Comparison of ENCODE assay signal across 8 cellular contexts in genomic region chr7:27031289-27032172, GRCh38.
DNase-seq lines count a peak whose midpoint lies in the region; ATAC-seq, FAIRE-seq and TF ChIP-seq lines count a peak whose summit lies in the region.

No MANE protein-coding gene starts in this region.

- no peak overlapping the region for H2BK20ac ChIP-seq in H9 (ENCODE audit: low read depth, low read length, poor library complexity, severe bottlenecking)

- H3K4me3 ChIP-seq in Karpas-422 (ENCODE audit: low read length), result no peak overlapping the region
- H3K4me3 ChIP-seq in bronchial epithelial cell (ENCODE audit: low read depth, low read length), result no peak overlapping the region
- no peak overlapping the region for H3K4me3 ChIP-seq in trophoblast cell (ENCODE audit: low read depth, low read length)
- no peak overlapping the region for H3K4me3 ChIP-seq in coronary artery

- no peak overlapping the region for H3K4ac ChIP-seq in trophoblast cell (ENCODE audit: low read depth, low read length)
- no peak overlapping the region for H3K4ac ChIP-seq in H9 (ENCODE audit: low read depth, low read length)

- no peak overlapping the region for H3K56ac ChIP-seq in H9 (ENCODE audit: insufficient read length, low read depth, low read length)

- H2AFZ ChIP-seq in Karpas-422 (ENCODE audit: low read length) (peak overlapping the region; percentile 96), trophoblast cell (ENCODE audit: insufficient read depth, low read length, poor library complexity) (no peak overlapping the region), H9 (ENCODE audit: low read length) (no peak overlapping the region)

- peaks cover 37% of the 10 kb centered on the region for H3K27me3 Mint-ChIP-seq in H9 (ENCODE audit: low read depth)

- H3K27me3 ChIP-seq in Karpas-422 (ENCODE audit: low read length) (no peaks in the 10 kb centered on the region), bronchial epithelial cell (ENCODE audit: control insufficient read depth, insufficient read depth, low read length) (no peaks in the 10 kb centered on the region), trophoblast cell (ENCODE audit: insufficient read depth, low read length) (no peaks in the 10 kb centered on the region), H9 (ENCODE audit: insufficient read depth, low read length) (no peaks in the 10 kb centered on the region)

- H3K23ac ChIP-seq in trophoblast cell (ENCODE audit: low read length) (no peak overlapping the region), H9 (ENCODE audit: insufficient read length, low read depth, low read length) (no peak overlapping the region)

- H3K9me3 ChIP-seq in Karpas-422 (ENCODE audit: low read length) (no peaks in the 10 kb centered on the region), trophoblast cell (ENCODE audit: insufficient read depth, low read depth, low read length) (no peaks in the 10 kb centered on the region), H9 (ENCODE audit: control insufficient read depth, low read depth, low read length) (no peaks in the 10 kb centered on the region)

- no peak for FAIRE-seq in bronchial epithelial cell (lab: Jason Lieb, UNC)

- peak; percentile 86 for ATAC-seq in GM19452 (IDR thresholded peaks at IDR 0.05; ENCODE audit: unreplicated experiment)
- ATAC-seq in HG02588 (IDR thresholded peaks at IDR 0.05; ENCODE audit: unreplicated experiment), result no peak

- no peak for TF ChIP-seq CTCF in C4-2B (conservative IDR thresholded peaks at IDR 0.05)
- no peak for TF ChIP-seq CTCF in bronchial epithelial cell (IDR thresholded peaks at IDR 0.05; ENCODE audit: insufficient read depth, low read length, severe bottlenecking)
- no peak for TF ChIP-seq CTCF in coronary artery (IDR thresholded peaks at IDR 0.05)
- no peak for TF ChIP-seq CTCF in H9 (conservative IDR thresholded peaks at IDR 0.05)

- H3K79me2 ChIP-seq in Karpas-422 (ENCODE audit: low read length), result no peaks in the 10 kb centered on the region
- H3K79me2 ChIP-seq in trophoblast cell (ENCODE audit: control insufficient read depth, insufficient read depth, low read length, poor library complexity), result no peaks in the 10 kb centered on the region
- no peaks in the 10 kb centered on the region for H3K79me2 ChIP-seq in H9 (ENCODE audit: insufficient read depth, low read length)

- no peak overlapping the region for H3T11ph ChIP-seq in H9 (ENCODE audit: low read length)

- H2BK15ac ChIP-seq in H9 (ENCODE audit: low read depth, low read length), result no peak overlapping the region

- H3K36me3 ChIP-seq in Karpas-422 (ENCODE audit: insufficient read depth, low read length), result no peaks in the 10 kb centered on the region
- H3K36me3 ChIP-seq in bronchial epithelial cell (ENCODE audit: control insufficient read depth, insufficient read depth, low read length), result no peaks in the 10 kb centered on the region
- no peaks in the 10 kb centered on the region for H3K36me3 ChIP-seq in trophoblast cell (ENCODE audit: control insufficient read depth in 1 of 2, insufficient read depth in 2 of 2, low read length in 2 of 2)

- no peak overlapping the region for H4K91ac ChIP-seq in trophoblast cell (ENCODE audit: low read depth, low read length)
- no peak overlapping the region for H4K91ac ChIP-seq in H9 (ENCODE audit: insufficient read length, low read depth, low read length)

- H2AK5ac ChIP-seq in trophoblast cell (ENCODE audit: low read length) (no peak overlapping the region), H9 (ENCODE audit: insufficient read length, low read length) (no peak overlapping the region)

- H3K79me1 ChIP-seq in trophoblast cell (ENCODE audit: low read length) (no peaks in the 10 kb centered on the region), H9 (ENCODE audit: insufficient read depth, low read depth, low read length, poor library complexity, severe bottlenecking) (no peaks in the 10 kb centered on the region)

- no peaks in the 10 kb centered on the region for H3K9me3 Mint-ChIP-seq in H9

- H3K27ac ChIP-seq in C4-2B, result peak overlapping the region; percentile 31; the same call in 1 of the 2 replicates
- H3K27ac ChIP-seq in Karpas-422 (ENCODE audit: low read length), result no peak overlapping the region
- no peak overlapping the region for H3K27ac ChIP-seq in trophoblast cell (ENCODE audit: low read depth, low read length)
- H3K27ac ChIP-seq in coronary artery, result no peak overlapping the region
- H3K27ac ChIP-seq in H9 (ENCODE audit: insufficient read length, low read depth, low read length), result no peak overlapping the region

- no peaks in the 10 kb centered on the region for H3K23me2 ChIP-seq in H9 (ENCODE audit: insufficient read length, low read depth, low read length, poor library complexity, severe bottlenecking)

- no CpG with 5 or more reads among the region's 8 CpGs for WGBS in trophoblast cell (ENCODE audit: extremely low coverage, insufficient coverage, insufficient read length)
- WGBS in H9 (ENCODE audit: extremely low coverage, insufficient read length, low lambda C conversion rate), result no CpG with 5 or more reads among the region's 8 CpGs

- H4K8ac ChIP-seq in trophoblast cell (ENCODE audit: low read depth, low read length) (no peak overlapping the region), H9 (replicated peaks; ENCODE audit: insufficient read length, low read depth, low read length) (no peak overlapping the region)

- peaks cover 30 to 43% of the 10 kb centered on the region in 2 experiments for H3K4me1 Mint-ChIP-seq in H9

- H3K9ac ChIP-seq in Karpas-422 (ENCODE audit: low read length), result no peak overlapping the region
- no peak overlapping the region for H3K9ac ChIP-seq in trophoblast cell (ENCODE audit: low read length)
- no peak overlapping the region for H3K9ac ChIP-seq in H9 (ENCODE audit: extremely low read depth, insufficient read length, low read length)

- H4K20me1 ChIP-seq in Karpas-422 (ENCODE audit: insufficient read depth, low read depth, low read length), result no peaks in the 10 kb centered on the region
- H4K20me1 ChIP-seq in H9 (ENCODE audit: control insufficient read depth, insufficient read depth, insufficient read length), result no peaks in the 10 kb centered on the region

- no peak overlapping the region for H2BK120ac ChIP-seq in trophoblast cell (ENCODE audit: insufficient read depth, low read length, poor library complexity)
- no peak overlapping the region for H2BK120ac ChIP-seq in H9 (ENCODE audit: low read depth, low read length, poor library complexity, severe bottlenecking)

- H2BK5ac ChIP-seq in trophoblast cell (ENCODE audit: low read depth, low read length, poor library complexity) (no peak overlapping the region), H9 (ENCODE audit: insufficient read length, low read length) (no peak overlapping the region)

- H2BK12ac ChIP-seq in trophoblast cell (ENCODE audit: low read length), result no peak overlapping the region
- no peak overlapping the region for H2BK12ac ChIP-seq in H9 (ENCODE audit: insufficient read length, low read depth, low read length)

- H4K12ac ChIP-seq in trophoblast cell (ENCODE audit: low read depth, low read length), result no peak overlapping the region

- H3K18ac ChIP-seq in trophoblast cell (ENCODE audit: low read length), result no peak overlapping the region
- H3K18ac ChIP-seq in H9 (ENCODE audit: insufficient read length, low read depth, low read length), result no peak overlapping the region

- DNase-seq in Karpas-422 (peak; percentile 51), bronchial epithelial cell (ENCODE audit: low read depth) (peak; percentile 56), trophoblast cell (peak; percentile 1 to 93), coronary artery (ENCODE audit: low spot score) (no peak), H9 (no peak)

- H3K4me3 Mint-ChIP-seq in H9, result no peak overlapping the region

- H3K14ac ChIP-seq in trophoblast cell (ENCODE audit: low read length) (no peak overlapping the region), H9 (ENCODE audit: insufficient read depth, low read length) (no peak overlapping the region)

- H3K4me1 ChIP-seq in Karpas-422 (ENCODE audit: low read length), result peaks cover 15% of the 10 kb centered on the region
- H3K4me1 ChIP-seq in trophoblast cell (ENCODE audit: control insufficient read depth in 1 of 2, insufficient read depth in 2 of 2, low read length in 2 of 2), result no peaks in the 10 kb centered on the region
- H3K4me1 ChIP-seq in H9 (ENCODE audit: insufficient read depth, low read length), result no peaks in the 10 kb centered on the region; the same call in 1 of the 2 replicates

- H3K4me2 ChIP-seq in Karpas-422 (ENCODE audit: low read depth, low read length, poor library complexity, severe bottlenecking) (peak overlapping the region; percentile 31), trophoblast cell (ENCODE audit: low read length) (no peak overlapping the region), H9 (ENCODE audit: insufficient read depth, insufficient read length, low read length) (no peak overlapping the region)

- H3K27ac Mint-ChIP-seq in H9, result no peak overlapping the region; a peak in 1 of 7 replicates

- H3K9me2 ChIP-seq in Karpas-422 (replicated peaks; ENCODE audit: insufficient read depth, low read length), result no peaks in the 10 kb centered on the region

- H4K5ac ChIP-seq in H9 (ENCODE audit: insufficient read length, low read depth, low read length), result no peak overlapping the region

- H3K36me3 Mint-ChIP-seq in H9 (ENCODE audit: insufficient read depth in 1 of 3, low read depth in 3 of 3), result no peaks in the 10 kb centered on the region

Comparison
In these comparisons a context has a peak if more than half of its experiments do, and no peak if none do; other contexts are left out.
1. DNase-seq: peak in Karpas-422 (single experiment), bronchial epithelial cell (single experiment) and trophoblast cell (2 of 2); none in coronary artery (single experiment) and H9 (single experiment).